In the genomic region with DNA sequence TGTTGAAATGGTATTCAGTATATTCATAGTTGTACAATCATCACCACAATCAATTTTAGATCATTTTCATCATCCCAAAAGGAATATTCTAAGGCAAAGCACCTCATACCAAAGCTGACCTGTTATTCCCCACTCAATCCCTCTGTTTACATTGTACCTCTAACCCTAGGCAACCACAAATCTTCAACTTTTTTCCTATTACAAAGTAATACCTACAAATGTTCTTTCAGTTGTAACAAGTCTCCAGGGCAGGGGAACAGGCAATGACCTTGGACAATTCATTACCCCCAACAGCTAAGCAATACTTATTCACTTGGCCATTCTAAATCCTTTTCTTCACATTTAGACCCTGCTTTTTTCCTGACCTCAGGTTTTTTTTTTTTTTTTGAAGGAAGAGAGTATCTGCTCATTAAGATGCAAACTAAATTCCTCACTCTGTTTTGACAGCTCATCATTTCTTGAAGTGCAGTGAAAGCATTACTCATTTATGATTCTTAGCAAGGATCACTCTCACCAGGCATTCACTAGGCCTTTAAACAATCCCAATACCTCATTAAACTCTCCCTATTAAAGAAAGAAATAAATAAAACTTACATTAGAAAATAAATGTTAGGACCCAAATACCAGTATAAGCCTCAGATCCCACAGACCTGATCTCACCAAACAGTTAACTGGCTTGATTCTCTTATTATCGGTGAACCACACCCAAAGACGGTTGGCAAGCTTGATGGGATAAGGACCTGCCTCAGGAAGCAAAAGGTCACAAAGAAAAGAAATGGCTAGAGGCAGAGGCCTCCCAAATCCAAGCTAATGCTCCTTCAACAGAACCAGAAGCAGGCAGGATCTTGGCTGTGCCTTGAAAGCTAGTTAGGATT, we compare ENCODE assay signal across 12 cellular contexts. TPM values are rescaled to one million over a fixed set of nuclear protein-coding genes. Genes with fewer than 3 reads are reported as not detected.
A peak's percentile ranks its signal among the peaks of the same experiment; 100 is the strongest.
DNase-seq lines count a peak whose midpoint lies in the region; ATAC-seq, FAIRE-seq and TF ChIP-seq lines count a peak whose summit lies in the region.
"Had no signal": no experiment of that assay in that cellular context is flagged by ENCODE, and none has a peak within 500 bp of the region (broad histone marks: within the 10 kb centered on the region; RNA-seq: fewer than 3 reads in every experiment).

No MANE protein-coding gene starts in this region.

- H3K9ac ChIP-seq in SK-N-MC (ENCODE audit: insufficient read length): no peak overlapping the region
- H3K9ac ChIP-seq in endothelial cell of umbilical vein (replicated peaks; ENCODE audit: extremely low read depth, insufficient read depth, low read length): no peak overlapping the region

- H3K4me3 Mint-ChIP-seq in activated T-cell treated with anti-CD3 and anti-CD28 coated beads, Interleukin-2, amount 50 U/mL, for 4 hours: no peak overlapping the region

- no peak for TF ChIP-seq POLR2A in endothelial cell of umbilical vein (IDR thresholded peaks at IDR 0.05; ENCODE audit: low read depth, low read length)

- 17 to 40% (median 37%) methylated on average over 2 of the region's 2 CpGs for WGBS in small intestine, 3 donors
- WGBS in psoas muscle, 3 donors: 41 to 63% (median 46%) methylated on average over 2 of the region's 2 CpGs

- H3K27me3 Mint-ChIP-seq in activated T-cell treated with anti-CD3 and anti-CD28 coated beads, Interleukin-2, amount 50 U/mL, for 4 hours (ENCODE audit: low read depth): no peaks in the 10 kb centered on the region

- H3K9me1 ChIP-seq in endothelial cell of umbilical vein (replicated peaks; ENCODE audit: control insufficient read depth, extremely low read depth, insufficient read depth, low read length): no peaks in the 10 kb centered on the region

- TF ChIP-seq CTCF in endothelial cell of umbilical vein (IDR thresholded peaks at IDR 0.05; ENCODE audit: extremely low read depth in 1 of 2, insufficient read depth in 1 of 2, low read depth in 1 of 2, low read length in 2 of 2) (no peak), psoas muscle (IDR thresholded peaks at IDR 0.05) (no peak)

- ATAC-seq in activated T-cell treated with anti-CD3 and anti-CD28 coated beads, Interleukin-2, amount 50 U/mL, for 4 hours: peak; percentile 48 to 58
- ATAC-seq in psoas muscle: no peak

- H3K36me3 ChIP-seq in SK-N-MC (ENCODE audit: insufficient read depth, low read length) (peaks cover 10% of the 10 kb centered on the region; the same call in 1 of the 2 replicates), endothelial cell of umbilical vein (ENCODE audit: control insufficient read depth in 2 of 2, extremely low read depth in 1 of 2, insufficient read depth in 2 of 2, low read length in 2 of 2) (peaks cover 0 to 7% of the 10 kb centered on the region in 2 experiments), small intestine (ENCODE audit: control insufficient read depth in 2 of 2, insufficient read depth in 2 of 2, low read length in 2 of 2) (peaks cover 0 to 2% of the 10 kb centered on the region in 2 donors), psoas muscle (ENCODE audit: insufficient read depth in 1 of 2, low read depth in 1 of 2) (peaks cover 0 to 24% of the 10 kb centered on the region in 2 donors)
- H3K36me3 ChIP-seq: brain microvascular endothelial cell had no signal

- H3K9me3 ChIP-seq in SK-N-MC (ENCODE audit: low read depth, low read length) (no peaks in the 10 kb centered on the region), endothelial cell of umbilical vein (replicated peaks; ENCODE audit: control insufficient read depth, insufficient read depth, low read length) (no peaks in the 10 kb centered on the region), small intestine (ENCODE audit: control insufficient read depth, low read depth) (no peaks in the 10 kb centered on the region), psoas muscle (no peaks in the 10 kb centered on the region)

- no peaks in the 10 kb centered on the region for H3K9me3 Mint-ChIP-seq in activated T-cell treated with anti-CD3 and anti-CD28 coated beads, Interleukin-2, amount 50 U/mL, for 4 hours

- H3K36me3 Mint-ChIP-seq in activated T-cell treated with anti-CD3 and anti-CD28 coated beads, Interleukin-2, amount 50 U/mL, for 4 hours (ENCODE audit: insufficient read depth): peaks cover 30% of the 10 kb centered on the region

- no peak for DNase-seq in activated T-cell treated with anti-CD3 and anti-CD28 coated beads, Interleukin-2, amount 50 U/mL, for 4 hours
- DNase-seq in activated T-cell treated with anti-CD3 and anti-CD28 coated beads, Interleukin-2, amount 50 U/mL, for 48 hours: no peak
- DNase-seq in SK-N-MC (ENCODE audit: low read depth, low spot score) (no peak), endothelial cell of umbilical vein (ENCODE audit: low read depth, low spot score) (no peak), small intestine (peak; percentile 56), inferior parietal cortex (ENCODE audit: extremely low spot score) (no peak), superior temporal gyrus (ENCODE audit: extremely low spot score) (no peak), psoas muscle (no peak)
- DNase-seq: brain microvascular endothelial cell, T-helper 9 cell had no signal

- peaks cover 47% of the 10 kb centered on the region for H3K4me1 Mint-ChIP-seq in activated T-cell treated with anti-CD3 and anti-CD28 coated beads, Interleukin-2, amount 50 U/mL, for 4 hours (ENCODE audit: low read depth)

- dilution Hi-C loops in endothelial cell of umbilical vein (cut with MboI; ENCODE audit: extremely low pct_ligation_motif_present, low sequenced_read_pairs): no loop called here

- H3K4me3 ChIP-seq in SK-N-MC (no peak overlapping the region), endothelial cell of umbilical vein (replicated peaks in 1 of 3; ENCODE audit: insufficient read depth in 1 of 3, low read depth in 1 of 3, low read length in 3 of 3) (no peak overlapping the region), small intestine (ENCODE audit: low read depth in 1 of 2, low read length in 2 of 2) (no peak overlapping the region), psoas muscle (no peak overlapping the region)
- H3K4me3 ChIP-seq: PC-9 had no signal

- no peak overlapping the region for H3K4me2 ChIP-seq in endothelial cell of umbilical vein (ENCODE audit: insufficient read depth, low read length)
- H3K4me2 ChIP-seq: PC-9 had no signal

- CTCF ChIA-PET in endothelial cell of umbilical vein (lab: Charles Lee): interaction anchor here (1.1 to 1.4 kb wide), 5 partner anchors 8 to 65 kb away, joined by 4 to 6 read pairs (median 5); no protein-coding TSS in a partner anchor

- POLR2A ChIA-PET in endothelial cell of umbilical vein (lab: Charles Lee): no interaction called here

- no peaks in the 10 kb centered on the region for H3K27me3 ChIP-seq in endothelial cell of umbilical vein (ENCODE audit: control insufficient read depth in 2 of 2, insufficient read depth in 2 of 2, low read length in 2 of 2)
- no peaks in the 10 kb centered on the region for H3K27me3 ChIP-seq in small intestine (ENCODE audit: control insufficient read depth in 2 of 2, insufficient read depth in 2 of 2, low read length in 2 of 2)
- no peaks in the 10 kb centered on the region for H3K27me3 ChIP-seq in psoas muscle (ENCODE audit: insufficient read depth in 3 of 3, low read length in 2 of 3)
- H3K27me3 ChIP-seq: brain microvascular endothelial cell had no signal

- H3K27ac ChIP-seq in SK-N-MC: peak overlapping the region; percentile 16; the same call in 1 of the 2 replicates
- no peak overlapping the region for H3K27ac ChIP-seq in endothelial cell of umbilical vein (ENCODE audit: insufficient read depth, low read depth, low read length)
- H3K27ac ChIP-seq in small intestine (ENCODE audit: low read depth in 1 of 2, low read length in 1 of 2): peak overlapping the region in 1 of 2 donors; percentile 27
- H3K27ac ChIP-seq in psoas muscle: no peak overlapping the region
- H3K27ac ChIP-seq: brain microvascular endothelial cell, PC-9 had no signal

- no TSS peak for BruUV-seq in endothelial cell of umbilical vein (replicated peaks; lab: Mats Ljungman, UMichigan)

- intact Hi-C loops in endothelial cell of umbilical vein (cut with micrococcal nuclease): no loop called here
- intact Hi-C loops in psoas muscle (cut with DNase I): no loop called here

- H4K20me1 ChIP-seq in endothelial cell of umbilical vein (replicated peaks; ENCODE audit: control insufficient read depth, extremely low read depth, insufficient read depth, low read length): no peaks in the 10 kb centered on the region

- FAIRE-seq in endothelial cell of umbilical vein (lab: Jason Lieb, UNC): peak; percentile 15
- FAIRE-seq in small intestine (lab: Jason Lieb, UNC): no peak
- FAIRE-seq: GM12892 had no signal

- no peak overlapping the region for H2AFZ ChIP-seq in endothelial cell of umbilical vein (ENCODE audit: low read depth, low read length)
- H2AFZ ChIP-seq: PC-9 had no signal

- no peaks in the 10 kb centered on the region for H3K4me1 ChIP-seq in endothelial cell of umbilical vein (ENCODE audit: control insufficient read depth, extremely low read depth, insufficient read depth, low read length)
- H3K4me1 ChIP-seq in small intestine (ENCODE audit: control insufficient read depth in 2 of 2, insufficient read depth in 1 of 2, low read depth in 1 of 2, low read length in 1 of 2): peaks cover 6 to 8% of the 10 kb centered on the region in 2 donors
- H3K4me1 ChIP-seq in psoas muscle: peaks cover 23% of the 10 kb centered on the region

- H3K79me2 ChIP-seq in endothelial cell of umbilical vein (ENCODE audit: control insufficient read depth, insufficient read depth, low read length): peaks cover 50% of the 10 kb centered on the region

TF ChIP-seq in endothelial cell of umbilical vein, 7 proteins besides CTCF, POLR2A, EP300 and RAD21 (continues in another document):
- TF ChIP-seq GATA2 (IDR thresholded peaks at IDR 0.05; ENCODE audit: insufficient read depth, insufficient read length, low read depth, low read length) (no peak), FOS (IDR thresholded peaks at IDR 0.05; ENCODE audit: borderline replicate concordance, insufficient read depth, low read length) (no peak), MYC (IDR thresholded peaks at IDR 0.05; ENCODE audit: low read depth, low read length) (no peak), POLR2AphosphoS5 (IDR thresholded peaks at IDR 0.05; ENCODE audit: insufficient read depth, low read depth, low read length) (no peak)

RNA-seq across cellular contexts. Expression of a gene that starts 15.3 kb away (rescaled TPM):
- total RNA-seq in activated T-cell treated with anti-CD3 and anti-CD28 coated beads, Interleukin-2, amount 50 U/mL, for 4 hours: 10 to 100 TPM; 19.9 to 23.9 (median 22.8) TPM
- 35.4 and 38.6 TPM in 2 replicates for total RNA-seq in endothelial cell of umbilical vein
- polyA plus RNA-seq in endothelial cell of umbilical vein: 16.2 and 18.2 TPM in 2 replicates
- 16.6 and 17.3 TPM in 2 replicates for polyA plus RNA-seq in endothelial cell of umbilical vein (2011; cell fraction: cytosol; rRNA removed)
- 22.5 and 22.6 TPM in 2 replicates for polyA plus RNA-seq in endothelial cell of umbilical vein (2011; cell fraction: nucleus; rRNA removed)
- polyA plus RNA-seq in endothelial cell of umbilical vein (2012): 15.4 and 19.6 TPM in 2 replicates
- polyA minus RNA-seq in endothelial cell of umbilical vein: 32.8 and 36.9 TPM in 2 replicates
- polyA minus RNA-seq in endothelial cell of umbilical vein (2011; cell fraction: cytosol; rRNA and poly(A)+ RNA removed): 22.9 TPM
- polyA minus RNA-seq in endothelial cell of umbilical vein (2011; cell fraction: nucleus; rRNA and poly(A)+ RNA removed): 35.2 and 39.8 TPM in 2 replicates
- 10 to 100 TPM in 1 of 3 donors, 1 to 10 TPM in 2; 5.9 to 10.5 (median 8.7) TPM for polyA plus RNA-seq in small intestine
- total RNA-seq in psoas muscle: 1 to 10 TPM; 8.2 to 8.9 (median 8.6) TPM
- polyA plus RNA-seq in psoas muscle: 1 to 10 TPM; 2.4 to 6.6 (median 6.6) TPM

Comparison
In these comparisons a context has a peak if more than half of its experiments do, and no peak if none do; other contexts are left out.
1. ATAC-seq: peak in activated T-cell treated with anti-CD3 and anti-CD28 coated beads, Interleukin-2, amount 50 U/mL, for 4 hours (2 of 2); none in psoas muscle (0 of 4).